ENCODE assay signal across 8 cellular contexts in the genomic region with DNA sequence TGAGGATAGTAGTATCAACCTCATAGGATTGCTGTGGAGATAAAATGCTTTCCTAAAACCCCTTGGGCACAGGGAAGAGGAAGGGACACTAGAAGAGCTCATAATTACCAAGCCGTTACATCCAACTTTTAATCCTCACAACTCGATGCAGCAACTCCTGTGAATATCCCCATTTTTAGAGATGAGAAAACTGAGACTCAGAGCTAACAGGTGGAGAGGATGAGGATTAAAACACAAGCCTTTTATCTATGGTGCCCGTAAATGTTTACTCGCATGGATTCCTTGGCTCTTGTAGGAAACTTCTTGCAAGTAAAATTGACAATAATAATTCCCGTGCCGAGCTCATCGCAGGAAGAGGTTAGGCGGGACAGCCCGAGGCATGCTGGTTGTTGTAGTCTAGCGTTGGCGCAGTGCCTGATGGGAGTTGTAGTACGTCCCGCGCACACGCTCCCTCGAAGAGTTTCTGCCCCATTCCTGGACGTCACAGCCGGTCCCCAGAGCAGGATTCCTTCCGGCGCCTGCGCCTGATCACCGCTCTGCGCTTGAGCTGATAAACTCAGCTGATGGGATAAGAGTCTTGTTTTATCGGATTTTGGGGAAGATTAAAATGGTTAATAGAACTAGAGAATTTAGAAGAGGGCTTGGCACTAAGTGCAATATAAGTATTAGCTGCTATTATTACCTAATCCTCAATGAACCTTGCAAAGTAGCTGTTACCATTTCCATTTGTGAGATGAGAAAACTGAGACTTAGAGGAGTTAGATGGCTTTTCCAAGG. TPM values are rescaled to one million over a fixed set of nuclear protein-coding genes. Genes with fewer than 3 reads are reported as not detected.
A peak's percentile ranks its signal among the peaks of the same experiment; 100 is the strongest.
DNase-seq lines count a peak whose midpoint lies in the region; ATAC-seq and TF ChIP-seq lines count a peak whose summit lies in the region.

No MANE protein-coding gene starts in this region.

- no peaks in the 10 kb centered on the region for H3K9me3 Mint-ChIP-seq in activated CD4-positive, alpha-beta T cell treated with anti-CD3 and anti-CD28 coated beads, Interleukin-2, amount 10 ng/mL, durations not matched to agents 7 days and 5 days

- H3K27me3 Mint-ChIP-seq in activated CD4-positive, alpha-beta T cell treated with anti-CD3 and anti-CD28 coated beads, Interleukin-2, amount 10 ng/mL, durations not matched to agents 7 days and 5 days = no peaks in the 10 kb centered on the region

- POLR2A ChIA-PET in activated CD4-positive, alpha-beta T cell treated with anti-CD3 and anti-CD28 coated beads, Interleukin-2, amount 10 ng/mL, durations not matched to agents 7 days and 5 days (lab: Charles Lee) = interaction anchor here (0.6 to 1.0 kb wide), 3 partner anchors 50 to 180 kb away, joined by 3 read pairs; no protein-coding TSS in a partner anchor

- H3K27ac ChIP-seq in left lung = peak overlapping the region; percentile 59

- TF ChIP-seq CTCF in left lung (IDR thresholded peaks at IDR 0.05) = no peak

- H3K36me3 Mint-ChIP-seq in activated CD4-positive, alpha-beta T cell treated with anti-CD3 and anti-CD28 coated beads, Interleukin-2, amount 10 ng/mL, durations not matched to agents 7 days and 5 days (ENCODE audit: low read depth) = peaks cover 12% of the 10 kb centered on the region

- peaks cover 16 to 53% of the 10 kb centered on the region in 2 donors for H3K4me1 ChIP-seq in left lung

- intact Hi-C loops in left lung (cut with DNase I) = no loop called here

- DNase-seq in C1 segment of cervical spinal cord (lab: John Stamatoyannopoulos, UW) (peak; percentile 29 to 95 (median 90)), NCI-H526 treated with DMSO at 0.1 percent for 48 hours (lab: John Stamatoyannopoulos, UW) (peak; percentile 92), dedifferentiated amniotic fluid mesenchymal stem cell (ENCODE audit: extremely low spot score) (peak; percentile 98), left lung (peak; percentile 97 to 98)
- peak; percentile 93 for DNase-seq in activated CD4-positive, alpha-beta T cell treated with anti-CD3 and anti-CD28 coated beads, Interleukin-2, amount 10 ng/mL, durations not matched to agents 7 days and 5 days
- peak; percentile 86 for DNase-seq in stimulated activated CD4-positive, alpha-beta T cell treated with anti-CD3 and anti-CD28 coated beads, Interleukin-2, amount 100 ng/mL, for 4 hours (ENCODE audit: low read depth)

- H3K4me1 Mint-ChIP-seq in activated CD4-positive, alpha-beta T cell treated with anti-CD3 and anti-CD28 coated beads, Interleukin-2, amount 10 ng/mL, durations not matched to agents 7 days and 5 days = peaks cover 52% of the 10 kb centered on the region

- H3K27me3 ChIP-seq in left lung = no peaks in the 10 kb centered on the region

- H3K27ac Mint-ChIP-seq in activated CD4-positive, alpha-beta T cell treated with anti-CD3 and anti-CD28 coated beads, Interleukin-2, amount 10 ng/mL, durations not matched to agents 7 days and 5 days = peak overlapping the region; percentile 92

- CTCF ChIA-PET in activated CD4-positive, alpha-beta T cell treated with anti-CD3 and anti-CD28 coated beads, Interleukin-2, amount 10 ng/mL, durations not matched to agents 7 days and 5 days (lab: Charles Lee) = interaction anchor here (0.9 to 2.6 kb wide), 10 partner anchors 19 to 137 kb away, joined by 3 to 13 read pairs (median 5); partner anchors contain the start of gene PEDS1

- H3K4me3 ChIP-seq in left lung = peak overlapping the region; percentile 21 to 49

- peak; percentile 79 for ATAC-seq in GM19351 (IDR thresholded peaks at IDR 0.05; ENCODE audit: unreplicated experiment)
- ATAC-seq in HG03520 (IDR thresholded peaks at IDR 0.05; ENCODE audit: unreplicated experiment) = peak; percentile 73
- peak; percentile 92 for ATAC-seq in left lung

- H3K9me3 ChIP-seq in left lung = no peaks in the 10 kb centered on the region

- H3K36me3 ChIP-seq in left lung = no peaks in the 10 kb centered on the region

- H3K4me3 Mint-ChIP-seq in activated CD4-positive, alpha-beta T cell treated with anti-CD3 and anti-CD28 coated beads, Interleukin-2, amount 10 ng/mL, durations not matched to agents 7 days and 5 days = peak overlapping the region; percentile 81

RNA-seq across cellular contexts. Expression of gene UBE2V1, which starts 2.8 kb away (rescaled TPM):
- 100 to 1,000 TPM; 111 to 144 TPM for total RNA-seq in activated CD4-positive, alpha-beta T cell treated with anti-CD3 and anti-CD28 coated beads, Interleukin-2, amount 10 ng/mL, durations not matched to agents 7 days and 5 days
- total RNA-seq in left lung = 10 to 100 TPM; 72.6 to 74.6 TPM

RNA-seq across cellular contexts. Expression of gene PEDS1, which starts 37.7 kb away (rescaled TPM):
- 10 to 100 TPM; 27.9 to 31.3 TPM for total RNA-seq in activated CD4-positive, alpha-beta T cell treated with anti-CD3 and anti-CD28 coated beads, Interleukin-2, amount 10 ng/mL, durations not matched to agents 7 days and 5 days
- total RNA-seq in left lung = 10 to 100 TPM; 37.9 to 39.9 TPM

Comparison
In these comparisons a context has a peak if more than half of its experiments do, and no peak if none do; other contexts are left out.
1. Peak in every context shown above with its lines: DNase-seq, ATAC-seq, H3K4me3 ChIP-seq and H3K27ac ChIP-seq.